In the genomic region with DNA sequence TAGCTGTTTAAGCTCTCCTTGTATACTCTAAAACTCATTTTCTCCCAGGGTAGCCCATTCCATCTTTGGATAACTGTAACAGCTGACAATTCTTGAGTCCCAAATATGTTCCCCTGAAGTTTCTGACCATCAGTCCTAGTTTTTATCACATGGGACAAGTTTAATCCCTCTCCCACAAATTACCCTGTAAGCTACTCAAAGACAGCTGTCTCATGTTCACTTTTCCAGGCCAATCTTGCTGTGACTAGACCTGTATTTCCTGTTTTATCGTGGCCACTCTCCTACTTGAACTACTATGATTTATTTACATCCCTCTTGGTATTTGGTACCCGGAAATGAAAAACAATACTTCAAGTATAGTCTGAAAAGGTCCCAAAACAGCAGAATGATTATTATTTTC, we compare ENCODE assay signal across 1 cellular context.
TF ChIP-seq lines count a peak whose summit lies in the region.

No MANE protein-coding gene starts in this region.

TF ChIP-seq in endothelial cell of umbilical vein, 7 proteins besides CTCF, POLR2A, EP300 and RAD21 (continued from another document):
- TF ChIP-seq JUN (IDR thresholded peaks at IDR 0.05; ENCODE audit: borderline replicate concordance, insufficient read depth, insufficient read length, low read depth), result no peak
